Comparison of ENCODE assay signal across 1 cellular context in the genomic region with DNA sequence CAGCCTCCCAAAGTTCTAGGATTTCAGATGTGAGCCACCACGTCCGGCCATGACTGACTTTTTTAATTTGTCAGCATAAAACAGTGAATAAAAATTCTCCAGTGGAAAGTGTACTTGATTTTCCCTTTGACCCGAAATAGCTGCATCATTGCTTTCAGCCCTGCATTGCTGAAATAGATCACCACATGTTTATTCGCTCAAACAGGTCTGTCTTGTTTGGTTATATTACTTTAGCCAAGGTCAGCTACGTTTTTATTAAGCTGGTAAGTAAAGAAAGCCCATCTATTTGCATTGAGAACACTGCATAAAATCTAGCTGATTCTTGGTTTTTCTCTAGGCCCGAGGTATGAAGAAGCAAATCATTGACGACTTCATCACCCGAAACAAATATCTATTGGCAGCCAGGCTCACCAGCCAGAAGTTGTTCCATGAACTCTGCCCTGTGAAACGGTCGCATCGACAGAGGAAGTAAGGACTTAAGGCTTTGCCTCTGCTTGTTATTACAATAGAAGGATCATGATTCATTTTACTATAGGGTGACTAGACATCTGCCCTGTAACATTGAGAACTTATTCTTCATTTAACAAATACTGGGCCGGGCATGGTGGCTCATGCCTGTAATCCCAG.
TF ChIP-seq lines count a peak whose summit lies in the region.

No MANE protein-coding gene starts in this region.

TF ChIP-seq in K562, 482 proteins besides CTCF, POLR2A, EP300 and RAD21:
- TF ChIP-seq C11orf30 (IDR thresholded peaks at IDR 0.05; ENCODE audit: low read depth): peak; percentile 52; the same call in 1 of the 2 replicates
- peak; percentile 49 for TF ChIP-seq ZNF316 (IDR thresholded peaks at IDR 0.05)
- TF ChIP-seq KAT8 (IDR thresholded peaks at IDR 0.05; ENCODE audit: low read depth): no peak
